Comparison of ENCODE assay signal across 8 cellular contexts in the genomic region with DNA sequence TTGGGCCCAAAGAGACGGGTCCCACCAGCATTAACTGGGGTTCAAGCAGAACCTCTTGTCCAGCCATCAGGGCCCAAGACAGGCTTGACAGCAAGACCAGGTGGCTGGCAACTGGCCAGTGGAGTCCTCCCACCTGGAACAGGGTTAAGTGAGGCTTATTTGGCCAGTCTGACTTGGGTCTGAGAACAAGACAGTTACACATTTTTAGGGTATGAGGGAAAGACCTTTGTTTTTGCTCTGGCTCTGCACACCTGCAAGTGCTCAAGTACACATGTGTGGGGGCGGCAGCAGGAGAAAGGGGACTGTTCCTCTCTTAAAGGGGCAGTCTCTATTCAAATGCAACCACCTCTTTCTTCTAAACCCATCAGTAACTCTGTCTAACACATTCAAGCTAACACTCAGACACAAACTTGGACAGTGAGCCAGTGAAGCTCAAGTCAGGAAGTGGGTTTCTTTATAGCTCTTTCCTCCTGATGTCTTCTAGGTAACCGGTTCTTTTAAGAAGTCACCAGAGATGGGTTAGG.
DNase-seq lines count a peak whose midpoint lies in the region; ATAC-seq, FAIRE-seq and TF ChIP-seq lines count a peak whose summit lies in the region.

No MANE protein-coding gene starts in this region.

- POLR2A ChIA-PET in PC-3 (lab: Charles Lee; ENCODE audit: unreplicated experiment) = no interaction called here

- no peak for FAIRE-seq in GM18507 (lab: Jason Lieb, UNC)

- H3K36me3 ChIP-seq in PC-3 (ENCODE audit: low read depth, low read length) = peaks cover 77% of the 10 kb centered on the region

- peaks cover 78% of the 10 kb centered on the region for H3K79me2 ChIP-seq in PC-3 (ENCODE audit: low read length)

- H2AFZ ChIP-seq in PC-3 (ENCODE audit: low read length) = no peak overlapping the region

- CTCF ChIA-PET in PC-3 (lab: Charles Lee) = no interaction called here

- TF ChIP-seq CTCF in PC-3 (conservative IDR thresholded peaks at IDR 0.05; ENCODE audit: low read depth, low read length) = no peak

- H4K20me1 ChIP-seq in PC-3 (ENCODE audit: low read length) = no peaks in the 10 kb centered on the region

- no peaks in the 10 kb centered on the region for H3K9me2 ChIP-seq in PC-3 (replicated peaks; ENCODE audit: low read length)

- no peak for TF ChIP-seq EP300 in Ishikawa (IDR thresholded peaks at IDR 0.05; ENCODE audit: borderline replicate concordance)

- H3K9ac ChIP-seq in PC-3 (ENCODE audit: low read length) = no peak overlapping the region

- no peak overlapping the region for H3K4me2 ChIP-seq in PC-3 (ENCODE audit: low read length)

- DNase-seq in GM18507 (ENCODE audit: extremely low spot score, insufficient read length, low read depth) (peak; percentile 42), NCI-H2227 treated with DMSO at 0.1 percent for 48 hours (lab: John Stamatoyannopoulos, UW) (no peak), ureter (ENCODE audit: low spot score) (no peak), PC-3 (no peak), foreskin melanocyte (no peak)

- ATAC-seq in GM21528 (IDR thresholded peaks at IDR 0.05; ENCODE audit: low FRiP score, unreplicated experiment) = peak; percentile 52
- peak; percentile 50 for ATAC-seq in esophagus mucosa
- ATAC-seq in PC-3 = no peak

- no TSS peak for BruUV-seq in PC-3 (replicated peaks; lab: Mats Ljungman, UMichigan)

- no peak overlapping the region for H3K4me3 ChIP-seq in PC-3 (ENCODE audit: low read length)

- no peaks in the 10 kb centered on the region for H3K27me3 ChIP-seq in PC-3 (ENCODE audit: low read length)

- no peak for TF ChIP-seq RAD21 in Ishikawa (IDR thresholded peaks at IDR 0.05; ENCODE audit: low read depth)

- no peak overlapping the region for H3K27ac ChIP-seq in PC-3 (ENCODE audit: low read length)

- H3K4me1 ChIP-seq in PC-3 (ENCODE audit: insufficient read depth, low read length) = peaks cover 41% of the 10 kb centered on the region

- no peaks in the 10 kb centered on the region for H3F3A ChIP-seq in PC-3 (ENCODE audit: low read length, unreplicated experiment)

- intact Hi-C loops in PC-3 (cut with micrococcal nuclease) = no loop called here

- no peaks in the 10 kb centered on the region for H3K9me3 ChIP-seq in PC-3 (ENCODE audit: low read length)

TF ChIP-seq in Ishikawa, 13 proteins besides CTCF, POLR2A, EP300 and RAD21:
- TF ChIP-seq, protein P1, sequence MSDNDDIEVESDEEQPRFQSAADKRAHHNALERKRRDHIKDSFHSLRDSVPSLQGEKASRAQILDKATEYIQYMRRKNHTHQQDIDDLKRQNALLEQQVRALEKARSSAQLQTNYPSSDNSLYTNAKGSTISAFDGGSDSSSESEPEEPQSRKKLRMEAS (IDR thresholded peaks at IDR 0.05) = no peak
- no peak for TF ChIP-seq YY1 (IDR thresholded peaks at IDR 0.05; ENCODE audit: low read depth)
- TF ChIP-seq REST (IDR thresholded peaks at IDR 0.05; ENCODE audit: low read depth) = no peak
- TF ChIP-seq FOXM1 (IDR thresholded peaks at IDR 0.05; ENCODE audit: borderline replicate concordance, low read depth) = no peak
- no peak for TF ChIP-seq CEBPB (IDR thresholded peaks at IDR 0.05)
- peak; percentile 33; the same call in 1 of the 2 replicates for TF ChIP-seq NFIC (IDR thresholded peaks at IDR 0.05)
- no peak for TF ChIP-seq CREB1 (IDR thresholded peaks at IDR 0.05; ENCODE audit: low read depth)
- TF ChIP-seq TEAD4 (IDR thresholded peaks at IDR 0.05) = no peak
- peak; percentile 31; the same call in 1 of the 2 replicates for TF ChIP-seq TCF12 (IDR thresholded peaks at IDR 0.05; ENCODE audit: low read depth)
- peak; percentile 38; the same call in 1 of the 2 replicates for TF ChIP-seq EGR1 (IDR thresholded peaks at IDR 0.05)
- no peak for TF ChIP-seq USF1 (IDR thresholded peaks at IDR 0.05)
